In the genomic region with DNA sequence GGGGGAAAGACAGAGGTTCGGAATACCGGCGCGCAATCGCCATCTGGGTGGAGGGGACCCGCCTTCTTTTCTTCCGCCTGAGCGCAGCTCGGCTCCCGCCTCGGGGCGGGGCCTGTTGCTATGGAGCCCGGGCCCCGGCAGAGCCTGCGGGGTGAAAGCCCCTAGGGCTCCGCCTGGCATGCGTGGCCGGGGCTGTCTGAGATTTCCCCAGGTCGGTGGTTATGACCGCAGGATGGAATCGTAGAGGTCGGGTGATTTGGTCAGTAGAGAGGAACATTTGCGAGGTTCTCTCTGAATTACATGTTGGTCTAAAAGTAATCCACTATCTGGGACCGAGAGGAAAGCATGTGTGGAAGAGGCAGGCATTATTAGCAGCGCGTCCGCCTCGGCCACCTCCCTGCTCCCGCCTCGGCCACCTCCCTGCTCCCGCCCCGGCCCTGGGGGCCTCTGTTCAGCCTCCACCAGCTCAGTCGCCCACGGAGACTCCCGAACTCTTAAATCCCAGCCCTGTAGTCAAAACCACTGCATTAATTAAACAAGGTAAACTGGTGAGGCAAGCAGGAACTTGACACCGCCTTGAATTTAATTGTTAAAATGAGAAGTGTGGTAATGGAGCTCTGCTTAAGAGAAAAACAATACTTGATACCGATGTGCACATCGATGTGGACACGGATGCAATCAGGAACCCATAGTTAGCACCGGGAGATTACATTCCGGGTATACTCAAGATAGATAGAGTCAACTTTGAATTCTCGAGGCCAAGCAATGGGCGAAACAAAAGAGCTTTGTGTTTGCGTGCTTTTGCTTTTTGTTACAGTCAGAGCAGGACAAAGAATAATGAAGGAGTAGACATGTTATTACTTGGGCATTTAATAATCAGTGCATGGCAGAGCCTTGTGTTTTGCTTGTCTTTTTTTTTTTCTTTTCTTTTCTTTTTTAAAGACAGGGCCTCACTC, we compare ENCODE assay signal across 8 cellular contexts. TPM values are rescaled to one million over a fixed set of nuclear protein-coding genes. Genes with fewer than 3 reads are reported as not detected.
DNase-seq lines count a peak whose midpoint lies in the region; ATAC-seq and TF ChIP-seq lines count a peak whose summit lies in the region.

No MANE protein-coding gene starts in this region.

- WGBS in gastroesophageal sphincter (ENCODE audit: low coverage in 1 of 2), 2 donors: 8 to 12% methylated on average over 13 to 25 of the region's 44 CpGs
- 8% methylated on average over 44 of the region's 44 CpGs for WGBS in suprapubic skin

- peaks cover 0 to 23% (median 5%) of the 10 kb centered on the region in 3 donors for H3K4me1 ChIP-seq in gastroesophageal sphincter
- H3K4me1 ChIP-seq in suprapubic skin: peaks cover 20% of the 10 kb centered on the region

- H3K27ac ChIP-seq in gastroesophageal sphincter (peak overlapping the region; percentile 0 to 81 (median 66)), suprapubic skin (peak overlapping the region; percentile 86)

- DNase-seq in EH (ENCODE audit: low read depth) (peak; percentile 78), GOT3 (lab: John Stamatoyannopoulos, UW) (peak; percentile 15), Kasumi-1 (lab: John Stamatoyannopoulos, UW) (peak; percentile 47 to 51), SK-MEL-5 (ENCODE audit: low read depth, low spot score) (peak; percentile 63), occipital lobe (lab: John Stamatoyannopoulos, UW) (peak; percentile 50), suprapubic skin (ENCODE audit: low spot score in 2 of 2) (peak; percentile 80 to 85)
- DNase-seq in activated naive CD4-positive, alpha-beta T cell treated with anti-CD3 and anti-CD28 coated beads for 36 hours: peak; percentile 91

- H3K36me3 ChIP-seq in gastroesophageal sphincter (no peaks in the 10 kb centered on the region), suprapubic skin (no peaks in the 10 kb centered on the region)

- peak; percentile 94 for ATAC-seq in gastroesophageal sphincter

- intact Hi-C loops in activated naive CD4-positive, alpha-beta T cell treated with anti-CD3 and anti-CD28 coated beads for 36 hours (cut with micrococcal nuclease): loop anchor here (1.0 to 10.0 kb wide), 10 partner anchors 27 to 1365 kb away; a partner anchor contains a TSS

- TF ChIP-seq CTCF in gastroesophageal sphincter (IDR thresholded peaks at IDR 0.05) (no peak), suprapubic skin (IDR thresholded peaks at IDR 0.05) (no peak)

- CTCF ChIA-PET in activated naive CD4-positive, alpha-beta T cell treated with anti-CD3 and anti-CD28 coated beads for 36 hours (lab: Charles Lee): interaction anchor here (0.6 to 2.1 kb wide), 7 partner anchors 26 to 400 kb away, joined by 3 to 5 read pairs (median 3); no protein-coding TSS in a partner anchor

- in situ Hi-C loops in SK-MEL-5 (cut with HindIII; ENCODE audit: low pct_unique_long_range_greater_than_20kb, low sequenced_read_pairs): no loop called here

- no peak for TF ChIP-seq EP300 in gastroesophageal sphincter (IDR thresholded peaks at IDR 0.05)
- TF ChIP-seq EP300 in suprapubic skin (IDR thresholded peaks at IDR 0.05): no peak

- peaks cover 27% of the 10 kb centered on the region for H3K4me1 Mint-ChIP-seq in activated naive CD4-positive, alpha-beta T cell treated with anti-CD3 and anti-CD28 coated beads for 36 hours (ENCODE audit: low read depth)

- no peaks in the 10 kb centered on the region for H3K27me3 ChIP-seq in gastroesophageal sphincter
- no peaks in the 10 kb centered on the region for H3K27me3 ChIP-seq in suprapubic skin

- H3K4me3 ChIP-seq in gastroesophageal sphincter (peak overlapping the region; percentile 52 to 62), suprapubic skin (peak overlapping the region; percentile 53)

- no peak for TF ChIP-seq POLR2A in gastroesophageal sphincter (IDR thresholded peaks at IDR 0.05)
- no peak for TF ChIP-seq POLR2A in suprapubic skin (IDR thresholded peaks at IDR 0.05)

- no peaks in the 10 kb centered on the region for H3K27me3 Mint-ChIP-seq in activated naive CD4-positive, alpha-beta T cell treated with anti-CD3 and anti-CD28 coated beads for 36 hours (ENCODE audit: low read depth)

- H3K27ac Mint-ChIP-seq in activated naive CD4-positive, alpha-beta T cell treated with anti-CD3 and anti-CD28 coated beads for 36 hours: peak overlapping the region; percentile 91

- H3K9me3 ChIP-seq in gastroesophageal sphincter: no peaks in the 10 kb centered on the region
- no peaks in the 10 kb centered on the region for H3K9me3 ChIP-seq in suprapubic skin

- H3K4me3 Mint-ChIP-seq in activated naive CD4-positive, alpha-beta T cell treated with anti-CD3 and anti-CD28 coated beads for 36 hours: peak overlapping the region; percentile 83

- H3K9me3 Mint-ChIP-seq in activated naive CD4-positive, alpha-beta T cell treated with anti-CD3 and anti-CD28 coated beads for 36 hours: no peaks in the 10 kb centered on the region

- no peaks in the 10 kb centered on the region for H3K36me3 Mint-ChIP-seq in activated naive CD4-positive, alpha-beta T cell treated with anti-CD3 and anti-CD28 coated beads for 36 hours (ENCODE audit: low read depth)

RNA-seq across cellular contexts. Expression of a gene that starts 45.2 kb away (rescaled TPM):
- total RNA-seq in SK-MEL-5 (2014; rRNA removed; shearing (Covaris generic)): 127 and 131 TPM in 2 replicates
- polyA plus RNA-seq in SK-MEL-5 (2015; cell fraction: cytosol; rRNA removed): 69.0 and 87.0 TPM in 2 replicates
- 57.7 and 62.0 TPM in 2 replicates for polyA plus RNA-seq in SK-MEL-5 (2015; cell fraction: nucleus; rRNA removed)
- 1 to 10 TPM; 3.8 to 4.2 TPM for total RNA-seq in activated naive CD4-positive, alpha-beta T cell treated with anti-CD3 and anti-CD28 coated beads for 36 hours
- total RNA-seq in gastroesophageal sphincter (10 to 100 TPM; 31.2 to 59.2 (median 44.4) TPM), occipital lobe (990 TPM), suprapubic skin (10 to 100 TPM; 17.3 to 45.1 (median 37.5) TPM)

Comparison
In these comparisons a context has a peak if more than half of its experiments do, and no peak if none do; other contexts are left out.
1. Peak in every context shown above with its lines: DNase-seq, ATAC-seq, H3K4me3 ChIP-seq and H3K27ac ChIP-seq.
2. DNase-seq: peak in every context shown above with its lines; median percentile 91 in activated naive CD4-positive, alpha-beta T cell treated with anti-CD3 and anti-CD28 coated beads for 36 hours; 82 in suprapubic skin; 78 in EH; 63 in SK-MEL-5; 50 in occipital lobe; 49 in Kasumi-1; 15 in GOT3.